In the genomic region with DNA sequence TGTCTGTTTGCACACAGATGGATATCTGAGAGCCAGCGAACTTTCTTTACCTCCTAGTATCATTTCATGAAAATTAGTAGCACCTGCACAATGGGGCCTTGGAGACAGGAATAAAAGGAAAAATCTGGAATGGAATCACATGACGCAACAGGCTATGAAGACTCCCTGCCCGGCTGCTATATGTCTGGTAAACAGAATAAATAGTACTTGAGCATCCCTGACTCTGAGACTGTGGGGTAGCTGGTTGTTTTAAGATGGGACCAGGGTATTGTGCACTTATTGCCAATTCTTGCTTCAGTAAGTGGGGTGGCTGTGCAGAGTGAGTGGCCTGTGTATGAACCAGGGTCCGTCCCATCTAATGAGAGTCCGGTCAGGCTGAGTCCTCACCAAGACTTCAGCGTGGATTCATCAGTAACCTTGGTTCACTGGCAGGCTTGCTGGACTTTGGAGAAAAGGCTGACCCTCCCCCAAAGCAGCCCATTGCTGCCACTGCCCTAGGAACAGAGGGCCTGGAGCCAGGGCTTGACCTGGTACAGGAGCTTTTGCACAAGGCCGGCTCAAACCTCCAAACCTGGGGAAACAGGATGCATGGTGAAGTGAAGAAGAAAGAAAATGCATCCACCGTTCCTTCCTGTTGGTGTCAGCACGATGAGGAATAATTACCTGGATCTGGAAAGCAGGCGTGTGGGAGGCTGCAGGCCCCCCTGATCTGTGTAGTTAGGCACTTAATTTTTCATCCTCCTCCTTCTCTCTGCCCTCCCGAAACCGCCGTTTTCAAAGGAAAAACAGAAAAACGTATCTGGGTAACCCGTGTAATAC, we compare ENCODE assay signal across 9 cellular contexts.
A peak's percentile ranks its signal among the peaks of the same experiment; 100 is the strongest.
DNase-seq lines count a peak whose midpoint lies in the region; ATAC-seq, FAIRE-seq and TF ChIP-seq lines count a peak whose summit lies in the region.
"Had no signal": no experiment of that assay in that cellular context is flagged by ENCODE, and none has a peak within 500 bp of the region (broad histone marks: within the 10 kb centered on the region; RNA-seq: fewer than 3 reads in every experiment).

No MANE protein-coding gene starts in this region.

- no peak for ATAC-seq in stimulated activated memory B cell treated with anti-CD40 and anti-IgM and Interleukin-4, amounts not matched to agents 10 μg/mL and 1 μg/mL and 100 μg/mL, for 72 hours
- ATAC-seq in GM21515 (IDR thresholded peaks at IDR 0.05; ENCODE audit: unreplicated experiment) (no peak), GM18858 (IDR thresholded peaks at IDR 0.05; ENCODE audit: unreplicated experiment) (no peak)
- ATAC-seq: foreskin keratinocyte had no signal

- peaks cover 24% of the 10 kb centered on the region for H3K36me3 Mint-ChIP-seq in activated T-helper 2 cell treated with anti-CD3 and anti-CD28 coated beads, Interferon-gamma antibody, Interleukin-2, Interleukin-4, amounts not matched to agents 10 μg/mL and 5 μg/mL and 100 μg/mL, durations not matched to agents 14 hours and 24 hours and 36 hours (ENCODE audit: low read depth)
- H3K36me3 Mint-ChIP-seq in stimulated activated memory B cell treated with anti-CD40 and anti-IgM and Interleukin-4, amounts not matched to agents 10 μg/mL and 1 μg/mL and 100 μg/mL, for 72 hours: no peaks in the 10 kb centered on the region

- H3K4me3 ChIP-seq in HUES64 (ENCODE audit: low read length): no peak overlapping the region
- H3K4me3 ChIP-seq in kidney (ENCODE audit: low read length in 2 of 2): peak overlapping the region in 1 of 2 donors; percentile 43

- FAIRE-seq in kidney (lab: Jason Lieb, UNC): no peak

- no peak for TF ChIP-seq CTCF in kidney (IDR thresholded peaks at IDR 0.05; ENCODE audit: borderline replicate concordance, extremely low read depth, insufficient read depth)

- WGBS in HUES64: 90% methylated on average over 15 of the region's 15 CpGs

- H3K4me1 ChIP-seq in HUES64 (ENCODE audit: insufficient read depth, low read length) (peaks cover 40% of the 10 kb centered on the region), kidney (ENCODE audit: control insufficient read depth in 1 of 2, insufficient read depth in 1 of 2, low read depth in 1 of 2, low read length in 2 of 2) (peaks cover 36% of the 10 kb centered on the region in 2 donors)

- no peaks in the 10 kb centered on the region for H3K9me3 Mint-ChIP-seq in activated T-helper 2 cell treated with anti-CD3 and anti-CD28 coated beads, Interferon-gamma antibody, Interleukin-2, Interleukin-4, amounts not matched to agents 10 μg/mL and 5 μg/mL and 100 μg/mL, durations not matched to agents 14 hours and 24 hours and 36 hours
- H3K9me3 Mint-ChIP-seq in stimulated activated memory B cell treated with anti-CD40 and anti-IgM and Interleukin-4, amounts not matched to agents 10 μg/mL and 1 μg/mL and 100 μg/mL, for 72 hours: no peaks in the 10 kb centered on the region

- peaks cover 3% of the 10 kb centered on the region; the same call in 1 of the 2 replicates for H3K27me3 ChIP-seq in HUES64 (ENCODE audit: insufficient read depth, low read length)
- H3K27me3 ChIP-seq: foreskin keratinocyte had no signal

- H3K36me3 ChIP-seq in HUES64 (ENCODE audit: insufficient read depth, low read length) (peaks cover 6% of the 10 kb centered on the region; the same call in 1 of the 2 replicates), kidney (ENCODE audit: control insufficient read depth in 1 of 2, insufficient read depth in 2 of 2, low read length in 2 of 2) (no peaks in the 10 kb centered on the region)

- H3K4me1 Mint-ChIP-seq in activated T-helper 2 cell treated with anti-CD3 and anti-CD28 coated beads, Interferon-gamma antibody, Interleukin-2, Interleukin-4, amounts not matched to agents 10 μg/mL and 5 μg/mL and 100 μg/mL, durations not matched to agents 14 hours and 24 hours and 36 hours (ENCODE audit: low read depth): peaks cover 50% of the 10 kb centered on the region
- H3K4me1 Mint-ChIP-seq in stimulated activated memory B cell treated with anti-CD40 and anti-IgM and Interleukin-4, amounts not matched to agents 10 μg/mL and 1 μg/mL and 100 μg/mL, for 72 hours: peaks cover 51% of the 10 kb centered on the region

- H3K27ac ChIP-seq in HUES64 (ENCODE audit: low read depth, low read length) (peak overlapping the region; percentile 42), kidney (ENCODE audit: low read depth in 2 of 2, low read length in 2 of 2) (peak overlapping the region; percentile 96 to 97)

- intact Hi-C loops in activated T-helper 2 cell treated with anti-CD3 and anti-CD28 coated beads, Interferon-gamma antibody, Interleukin-2, Interleukin-4, amounts not matched to agents 10 μg/mL and 5 μg/mL and 100 μg/mL, durations not matched to agents 14 hours and 24 hours and 36 hours (cut with micrococcal nuclease): loop anchor here (5.0 kb wide), 1 partner anchor 255 kb away; no protein-coding TSS in a partner anchor
- intact Hi-C loops in kidney (cut with DNase I): loop anchor here (10.0 kb wide), 1 partner anchor 143 kb away; a partner anchor contains a TSS

- peak overlapping the region; percentile 98 for H3K27ac Mint-ChIP-seq in activated T-helper 2 cell treated with anti-CD3 and anti-CD28 coated beads, Interferon-gamma antibody, Interleukin-2, Interleukin-4, amounts not matched to agents 10 μg/mL and 5 μg/mL and 100 μg/mL, durations not matched to agents 14 hours and 24 hours and 36 hours
- H3K27ac Mint-ChIP-seq in stimulated activated memory B cell treated with anti-CD40 and anti-IgM and Interleukin-4, amounts not matched to agents 10 μg/mL and 1 μg/mL and 100 μg/mL, for 72 hours: peak overlapping the region; percentile 92

- DNase-seq in activated T-helper 2 cell treated with anti-CD3 and anti-CD28 coated beads, Interferon-gamma antibody, Interleukin-2, Interleukin-4, amounts not matched to agents 10 μg/mL and 5 μg/mL and 100 μg/mL, durations not matched to agents 14 hours and 24 hours and 36 hours (ENCODE audit: low spot score): no peak
- DNase-seq in kidney: no peak
- no peak for DNase-seq in stimulated activated CD4-positive, alpha-beta T cell treated with anti-CD3 and anti-CD28 coated beads, Interleukin-2, amount 100 ng/mL, for 48 hours
- DNase-seq: foreskin keratinocyte; stimulated activated CD4-positive, alpha-beta T cell treated with anti-CD3 and anti-CD28 coated beads, Interleukin-4, amount 100 ng/mL, for 4 hours had no signal

- peak overlapping the region; percentile 88 for H3K4me3 Mint-ChIP-seq in activated T-helper 2 cell treated with anti-CD3 and anti-CD28 coated beads, Interferon-gamma antibody, Interleukin-2, Interleukin-4, amounts not matched to agents 10 μg/mL and 5 μg/mL and 100 μg/mL, durations not matched to agents 14 hours and 24 hours and 36 hours (ENCODE audit: low read depth)
- H3K4me3 Mint-ChIP-seq in stimulated activated memory B cell treated with anti-CD40 and anti-IgM and Interleukin-4, amounts not matched to agents 10 μg/mL and 1 μg/mL and 100 μg/mL, for 72 hours: peak overlapping the region; percentile 90

- H3K27me3 Mint-ChIP-seq in activated T-helper 2 cell treated with anti-CD3 and anti-CD28 coated beads, Interferon-gamma antibody, Interleukin-2, Interleukin-4, amounts not matched to agents 10 μg/mL and 5 μg/mL and 100 μg/mL, durations not matched to agents 14 hours and 24 hours and 36 hours (ENCODE audit: low read depth): no peaks in the 10 kb centered on the region
- H3K27me3 Mint-ChIP-seq in stimulated activated memory B cell treated with anti-CD40 and anti-IgM and Interleukin-4, amounts not matched to agents 10 μg/mL and 1 μg/mL and 100 μg/mL, for 72 hours: no peaks in the 10 kb centered on the region

- H3K9me3 ChIP-seq in HUES64 (ENCODE audit: insufficient read depth, low read depth, low read length) (no peaks in the 10 kb centered on the region), kidney (ENCODE audit: control insufficient read depth in 1 of 2, low read length in 2 of 2) (no peaks in the 10 kb centered on the region)

- no peak overlapping the region for H3K9ac ChIP-seq in HUES64 (ENCODE audit: low read depth, low read length)
- peak overlapping the region; percentile 64 to 94 for H3K9ac ChIP-seq in kidney (ENCODE audit: low read length in 2 of 2)
